In the genomic region with DNA sequence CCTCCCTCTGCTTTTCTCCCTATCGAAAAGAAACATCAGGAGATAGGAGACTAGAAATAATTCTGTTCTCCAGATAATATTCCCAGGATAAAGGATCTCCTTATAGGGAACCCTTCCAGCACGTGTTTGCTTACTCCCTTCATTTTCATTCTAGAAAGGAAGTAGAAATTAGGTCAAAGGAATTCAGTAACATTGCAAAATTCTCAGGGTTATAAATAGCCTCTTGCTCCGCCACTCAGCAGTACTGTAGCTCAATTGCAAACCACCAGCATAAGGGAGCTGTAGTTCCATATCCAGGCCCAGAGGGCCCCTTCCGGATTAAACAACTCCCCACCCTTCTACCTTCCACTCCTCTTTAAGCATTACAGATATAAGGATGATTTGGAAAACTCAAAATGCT, we compare ENCODE assay signal across 8 cellular contexts. TPM values are rescaled to one million over a fixed set of nuclear protein-coding genes. Genes with fewer than 3 reads are reported as not detected.
DNase-seq lines count a peak whose midpoint lies in the region; ATAC-seq, FAIRE-seq and TF ChIP-seq lines count a peak whose summit lies in the region.

No MANE protein-coding gene starts in this region.

- no peaks in the 10 kb centered on the region for H3K27me3 Mint-ChIP-seq in stimulated activated memory B cell treated with anti-CD40 and anti-IgM and Interleukin-4, amounts not matched to agents 10 μg/mL and 1 μg/mL and 100 μg/mL, for 72 hours

- H3K27ac ChIP-seq in RWPE2 (ENCODE audit: poor library complexity, severe bottlenecking) = peak overlapping the region; percentile 53

- no peak for TF ChIP-seq CTCF in RWPE2 (IDR thresholded peaks at IDR 0.05; ENCODE audit: poor library complexity, severe bottlenecking)
- no peak for TF ChIP-seq CTCF in omental fat pad (IDR thresholded peaks at IDR 0.05)

- H3K4me1 ChIP-seq in RWPE2 (ENCODE audit: insufficient read depth, poor library complexity, severe bottlenecking) = peaks cover 18% of the 10 kb centered on the region

- no peak for FAIRE-seq in H54 (lab: Jason Lieb, UNC)

- peak; percentile 70 for DNase-seq in CD1c-positive myeloid dendritic cell (ENCODE audit: extremely low spot score)
- DNase-seq in RWPE2 (ENCODE audit: low spot score) = peak; percentile 39
- peak; percentile 42 for DNase-seq in epidermal melanocyte (ENCODE audit: insufficient read length, low spot score)
- no peak for DNase-seq in omental fat pad (ENCODE audit: low spot score)
- no peak for DNase-seq in RKO (ENCODE audit: low spot score)
- no peak for DNase-seq in H54 (ENCODE audit: insufficient read length, low spot score)

- H3K27me3 ChIP-seq in RWPE2 (ENCODE audit: insufficient read depth, poor library complexity, severe bottlenecking) = no peaks in the 10 kb centered on the region

- no peak overlapping the region for H3K4me3 ChIP-seq in RWPE2 (ENCODE audit: severe bottlenecking)

- peaks cover 33% of the 10 kb centered on the region for H3K36me3 ChIP-seq in RWPE2 (ENCODE audit: low read depth)

- TF ChIP-seq POLR2A in H54 (IDR thresholded peaks at IDR 0.05; ENCODE audit: low read depth, low read length) = no peak

- no peak overlapping the region for H3K4me3 Mint-ChIP-seq in stimulated activated memory B cell treated with anti-CD40 and anti-IgM and Interleukin-4, amounts not matched to agents 10 μg/mL and 1 μg/mL and 100 μg/mL, for 72 hours

- peaks cover 25% of the 10 kb centered on the region for H3K36me3 Mint-ChIP-seq in stimulated activated memory B cell treated with anti-CD40 and anti-IgM and Interleukin-4, amounts not matched to agents 10 μg/mL and 1 μg/mL and 100 μg/mL, for 72 hours

- H3K4me1 Mint-ChIP-seq in stimulated activated memory B cell treated with anti-CD40 and anti-IgM and Interleukin-4, amounts not matched to agents 10 μg/mL and 1 μg/mL and 100 μg/mL, for 72 hours = peaks cover 58% of the 10 kb centered on the region

- no peak overlapping the region for H3K27ac Mint-ChIP-seq in stimulated activated memory B cell treated with anti-CD40 and anti-IgM and Interleukin-4, amounts not matched to agents 10 μg/mL and 1 μg/mL and 100 μg/mL, for 72 hours

- no peaks in the 10 kb centered on the region for H3K9me3 ChIP-seq in RWPE2 (ENCODE audit: severe bottlenecking)

- ATAC-seq in RWPE2 (ENCODE audit: low read depth) (peak; percentile 66), omental fat pad (ENCODE audit: low FRiP score) (peak; percentile 83), HG03457 (IDR thresholded peaks at IDR 0.05; ENCODE audit: unreplicated experiment) (no peak)
- ATAC-seq in stimulated activated memory B cell treated with anti-CD40 and anti-IgM and Interleukin-4, amounts not matched to agents 10 μg/mL and 1 μg/mL and 100 μg/mL, for 72 hours = no peak

- H3K9me3 Mint-ChIP-seq in stimulated activated memory B cell treated with anti-CD40 and anti-IgM and Interleukin-4, amounts not matched to agents 10 μg/mL and 1 μg/mL and 100 μg/mL, for 72 hours = no peaks in the 10 kb centered on the region

RNA-seq across cellular contexts. Expression of a gene that starts 6.2 kb away (rescaled TPM):
- 10 to 100 TPM; 30.7 to 57.6 (median 47.4) TPM for total RNA-seq in omental fat pad

Comparison
In these comparisons a context has a peak if more than half of its experiments do, and no peak if none do; other contexts are left out.
1. DNase-seq: peak in CD1c-positive myeloid dendritic cell (single experiment), RWPE2 (single experiment) and epidermal melanocyte (single experiment); none in omental fat pad (single experiment), RKO (single experiment) and H54 (single experiment).
2. ATAC-seq: peak in RWPE2 (single experiment) and omental fat pad (single experiment); none in stimulated activated memory B cell treated with anti-CD40 and anti-IgM and Interleukin-4, amounts not matched to agents 10 μg/mL and 1 μg/mL and 100 μg/mL, for 72 hours (single experiment) and HG03457 (single experiment).